1 cellular context compared by ENCODE assay signal in genomic region chr22:46798041-46798365, GRCh38.
TF ChIP-seq lines count a peak whose summit lies in the region.

No MANE protein-coding gene starts in this region.

TF ChIP-seq in HepG2, 621 proteins besides CTCF, POLR2A, EP300 and RAD21:
- TF ChIP-seq REL (CRISPR knock-in tag; conservative IDR thresholded peaks at IDR 0.05) (no peak), HDAC6 (IDR thresholded peaks at IDR 0.05; ENCODE audit: low read depth, low read length) (no peak), AKNA (CRISPR knock-in tag; IDR thresholded peaks at IDR 0.05; ENCODE audit: borderline replicate concordance) (no peak), ZNF7 (CRISPR knock-in tag; IDR thresholded peaks at IDR 0.05) (no peak), ZNF317 (CRISPR knock-in tag; IDR thresholded peaks at IDR 0.05) (no peak), EED (CRISPR knock-in tag; IDR thresholded peaks at IDR 0.05) (no peak)
